30 cellular contexts compared by ENCODE assay signal in the genomic region with DNA sequence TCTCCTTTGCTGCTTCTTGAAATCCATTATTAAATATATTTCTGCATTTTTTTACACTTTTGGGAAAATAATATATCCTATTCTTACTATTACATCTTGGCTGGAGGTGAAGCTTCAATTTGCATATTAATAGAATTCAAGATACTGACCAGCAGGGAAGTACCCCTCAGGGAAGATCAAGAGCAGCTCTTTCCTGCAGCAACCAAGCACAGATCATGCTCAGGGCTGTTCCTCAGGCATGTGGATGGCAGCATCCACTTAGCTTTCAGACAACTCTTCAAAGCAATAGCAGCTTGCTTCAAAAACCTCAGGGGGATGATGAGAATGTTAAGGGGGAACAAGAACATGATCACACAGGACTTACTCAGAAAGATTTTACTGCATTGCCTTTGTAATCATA.
"Had no signal": no experiment of that assay in that cellular context is flagged by ENCODE, and none has a peak within 500 bp of the region (broad histone marks: within the 10 kb centered on the region; RNA-seq: fewer than 3 reads in every experiment).

No MANE protein-coding gene starts in this region.

- H3K27ac Mint-ChIP-seq: activated CD8-positive, alpha-beta T cell treated with anti-CD3 and anti-CD28 coated beads for 36 hours; activated naive CD8-positive, alpha-beta T cell; activated T-helper 17 cell treated with anti-CD3 and anti-CD28 coated beads, Interleukin-2, amount 50 U/mL, for 72 hours; dendritic cell treated with granulocyte-macrophage colony-stimulating factor and Interleukin-4, amounts not matched to agents 40 ng/mL and 50 ng/mL, for 4 days; effector memory CD8-positive, alpha-beta T cell; T-helper 17 cell; T-helper 2 cell treated with Interferon-gamma antibody and Interleukin-4, amounts not matched to agents 5 μg/mL and 100 μg/mL, for 36 hours had no signal

- H3K4me3 ChIP-seq: coronary artery, esophagus muscularis mucosa, gastrocnemius medialis had no signal

- H3K36me3 ChIP-seq: brain microvascular endothelial cell, esophagus muscularis mucosa, gastrocnemius medialis had no signal

- ATAC-seq: activated CD8-positive, alpha-beta T cell treated with anti-CD3 and anti-CD28 coated beads for 36 hours; activated T-cell treated with anti-CD3 and anti-CD28 coated beads, Interleukin-2, amount 50 U/mL, for 4 hours; activated T-helper 17 cell treated with anti-CD3 and anti-CD28 coated beads, Interleukin-2, amount 50 U/mL, for 72 hours; effector memory CD8-positive, alpha-beta T cell; foreskin keratinocyte; gastrocnemius medialis; T-helper 17 cell had no signal

- H3K4me1 Mint-ChIP-seq: activated T-helper 17 cell treated with anti-CD3 and anti-CD28 coated beads, Interleukin-2, amount 50 U/mL, for 72 hours; central memory CD8-positive, alpha-beta T cell; T-helper 17 cell had no signal

- DNase-seq: activated CD4-positive, alpha-beta T cell treated with anti-CD3 and anti-CD28 coated beads for 1 hour; activated CD4-positive, alpha-beta T cell treated with anti-CD3 and anti-CD28 coated beads for 4 hours; activated CD4-positive, alpha-beta T cell treated with anti-CD3 and anti-CD28 coated beads, Interleukin-2, amount 50 U/mL, for 1 hour; activated CD4-positive, alpha-beta T cell treated with anti-CD3 and anti-CD28 coated beads, Interleukin-2, amount 50 U/mL, for 48 hours; activated CD8-positive, alpha-beta memory T cell treated with anti-CD3 and anti-CD28 coated beads for 24 hours; activated CD8-positive, alpha-beta T cell treated with anti-CD3 and anti-CD28 coated beads for 36 hours; activated effector memory CD4-positive, alpha-beta T cell treated with Interleukin-2 at 50 U/mL for 16 hours; activated gamma-delta T cell treated with Interleukin-2 at 50 U/mL for 16 hours; activated naive CD4-positive, alpha-beta T cell treated with anti-CD3 and anti-CD28 coated beads, Interleukin-2, amount 50 U/mL, for 16 hours; activated naive CD4-positive, alpha-beta T cell treated with Interleukin-2 at 50 U/mL for 16 hours; activated T-cell treated with anti-CD3 and anti-CD28 coated beads, Interleukin-2, amount 50 U/mL, for 4 hours; amniotic stem cell; anterior cingulate cortex; brain microvascular endothelial cell; effector CD4-positive, alpha-beta T cell; effector memory CD8-positive, alpha-beta T cell; erythroblast; foreskin keratinocyte; gastrocnemius medialis; glutamatergic neuron; T-helper 1 cell; T-helper 17 cell; T1000 had no signal

- H3K27ac ChIP-seq: brain microvascular endothelial cell, coronary artery, esophagus muscularis mucosa, foreskin keratinocyte, gastrocnemius medialis had no signal

- H3K4me3 Mint-ChIP-seq: activated CD8-positive, alpha-beta T cell treated with anti-CD3 and anti-CD28 coated beads for 36 hours; activated naive CD8-positive, alpha-beta T cell; activated T-cell treated with anti-CD3 and anti-CD28 coated beads, Interleukin-2, amount 50 U/mL, for 4 hours; activated T-helper 17 cell treated with anti-CD3 and anti-CD28 coated beads, Interleukin-2, amount 50 U/mL, for 72 hours; central memory CD8-positive, alpha-beta T cell; dendritic cell treated with granulocyte-macrophage colony-stimulating factor and Interleukin-4, amounts not matched to agents 40 ng/mL and 50 ng/mL, for 4 days; effector memory CD8-positive, alpha-beta T cell; T-helper 17 cell; T-helper 2 cell treated with Interferon-gamma antibody and Interleukin-4, amounts not matched to agents 5 μg/mL and 100 μg/mL, for 36 hours had no signal

- H3K9me3 ChIP-seq: gastrocnemius medialis had no signal

- H3K27me3 Mint-ChIP-seq: activated CD8-positive, alpha-beta T cell treated with anti-CD3 and anti-CD28 coated beads for 36 hours; activated naive CD8-positive, alpha-beta T cell; activated T-helper 17 cell treated with anti-CD3 and anti-CD28 coated beads, Interleukin-2, amount 50 U/mL, for 72 hours; central memory CD8-positive, alpha-beta T cell; dendritic cell treated with granulocyte-macrophage colony-stimulating factor and Interleukin-4, amounts not matched to agents 40 ng/mL and 50 ng/mL, for 4 days; effector memory CD8-positive, alpha-beta T cell; T-helper 17 cell had no signal

- H3K27me3 ChIP-seq: brain microvascular endothelial cell, esophagus muscularis mucosa, foreskin keratinocyte, gastrocnemius medialis had no signal

- H3K4me1 ChIP-seq: esophagus muscularis mucosa, foreskin keratinocyte, gastrocnemius medialis had no signal

- H3K36me3 Mint-ChIP-seq: activated naive CD8-positive, alpha-beta T cell had no signal
